Comparison of ENCODE assay signal across 24 cellular contexts in genomic region chr12:131671276-131671675, GRCh38.
"Had no signal": no experiment of that assay in that cellular context is flagged by ENCODE, and none has a peak within 500 bp of the region (broad histone marks: within the 10 kb centered on the region; RNA-seq: fewer than 3 reads in every experiment).

No MANE protein-coding gene starts in this region.

- H3K27ac Mint-ChIP-seq: activated CD8-positive, alpha-beta memory T cell treated with anti-CD3 and anti-CD28 coated beads, Interleukin-2, amount 10 ng/mL, durations not matched to agents 7 days and 5 days; activated CD8-positive, alpha-beta T cell treated with anti-CD3 and anti-CD28 coated beads, Interleukin-2, amount 10 ng/mL, durations not matched to agents 7 days and 5 days; activated naive CD4-positive, alpha-beta T cell treated with anti-CD3 and anti-CD28 coated beads, Interleukin-2, amount 50 U/mL, for 24 hours; activated T-cell treated with anti-CD3 and anti-CD28 coated beads, Interleukin-2, amount 50 U/mL, for 24 hours; activated T-helper 1 cell treated with anti-CD3 and anti-CD28 coated beads, Interleukin-12 subunit alpha, Interleukin-12 subunit beta, Interleukin-2, Interleukin-4 antibody, amounts not matched to agents 30 ng/mL and 10 ng/mL and 1 ng/mL, durations not matched to agents 14 hours and 24 hours and 36 hours; T-helper 1 cell treated with Interleukin-12 subunit alpha and Interleukin-12 subunit beta and Interleukin-4 antibody, amounts not matched to agents 30 μg/mL and 1 μg/mL, for 36 hours had no signal

- H3K9me3 Mint-ChIP-seq: activated naive CD4-positive, alpha-beta T cell treated with anti-CD3 and anti-CD28 coated beads, Interleukin-2, amount 50 U/mL, for 24 hours; activated T-cell treated with anti-CD3 and anti-CD28 coated beads, Interleukin-2, amount 50 U/mL, for 24 hours; activated T-helper 1 cell treated with anti-CD3 and anti-CD28 coated beads, Interleukin-12 subunit alpha, Interleukin-12 subunit beta, Interleukin-2, Interleukin-4 antibody, amounts not matched to agents 30 ng/mL and 10 ng/mL and 1 ng/mL, durations not matched to agents 14 hours and 24 hours and 36 hours had no signal

- H3K4me1 Mint-ChIP-seq: activated CD8-positive, alpha-beta memory T cell treated with anti-CD3 and anti-CD28 coated beads, Interleukin-2, amount 10 ng/mL, durations not matched to agents 7 days and 5 days had no signal

- H3K4me1 ChIP-seq: breast epithelium had no signal

- H3K4me3 ChIP-seq: breast epithelium, MG63 had no signal

- H3K36me3 ChIP-seq: breast epithelium, MG63 had no signal

- H3K9me3 ChIP-seq: MG63 had no signal

- H3K4me3 Mint-ChIP-seq: activated CD8-positive, alpha-beta memory T cell treated with anti-CD3 and anti-CD28 coated beads, Interleukin-2, amount 10 ng/mL, durations not matched to agents 7 days and 5 days; activated CD8-positive, alpha-beta T cell treated with anti-CD3 and anti-CD28 coated beads, Interleukin-2, amount 10 ng/mL, durations not matched to agents 7 days and 5 days; activated naive CD4-positive, alpha-beta T cell treated with anti-CD3 and anti-CD28 coated beads, Interleukin-2, amount 50 U/mL, for 24 hours; activated T-cell treated with anti-CD3 and anti-CD28 coated beads, Interleukin-2, amount 50 U/mL, for 24 hours; activated T-helper 1 cell treated with anti-CD3 and anti-CD28 coated beads, Interleukin-12 subunit alpha, Interleukin-12 subunit beta, Interleukin-2, Interleukin-4 antibody, amounts not matched to agents 30 ng/mL and 10 ng/mL and 1 ng/mL, durations not matched to agents 14 hours and 24 hours and 36 hours; T-helper 1 cell treated with Interleukin-12 subunit alpha and Interleukin-12 subunit beta and Interleukin-4 antibody, amounts not matched to agents 30 μg/mL and 1 μg/mL, for 36 hours had no signal

- DNase-seq: activated CD4-positive, alpha-beta T cell treated with anti-CD3 and anti-CD28 coated beads for 4 hours; activated CD8-positive, alpha-beta memory T cell treated with anti-CD3 and anti-CD28 coated beads, Interleukin-2, amount 10 ng/mL, durations not matched to agents 7 days and 5 days; activated CD8-positive, alpha-beta T cell treated with anti-CD3 and anti-CD28 coated beads, Interleukin-2, amount 10 ng/mL, durations not matched to agents 7 days and 5 days; activated effector memory CD4-positive, alpha-beta T cell treated with Interleukin-2 at 50 U/mL for 16 hours; activated naive CD4-positive, alpha-beta T cell; activated T-cell treated with anti-CD3 and anti-CD28 coated beads, Interleukin-2, amount 50 U/mL, for 24 hours; caudate nucleus; MG63; MV-4-11; NCI-H1092 treated with DMSO at 0.1 percent for 48 hours; NCI-H1417 treated with DMSO at 0.1 percent for 48 hours; NCI-H1694; NCI-H2029; NCI-H345; NCI-H510A treated with DMSO at 0.1 percent for 48 hours; NCI-H69; NK-92 treated with Interleukin-12 subunit alpha and Interleukin-12 subunit beta, amount 100 ng/mL, for 24 hours; OCI-M1; RPMI8226; SW 1271 had no signal

- H3K36me3 Mint-ChIP-seq: activated CD8-positive, alpha-beta memory T cell treated with anti-CD3 and anti-CD28 coated beads, Interleukin-2, amount 10 ng/mL, durations not matched to agents 7 days and 5 days; activated naive CD4-positive, alpha-beta T cell treated with anti-CD3 and anti-CD28 coated beads, Interleukin-2, amount 50 U/mL, for 24 hours had no signal

- H3K27ac ChIP-seq: breast epithelium had no signal
